In genomic region chr17:33647976-33648375, GRCh38 we compare ENCODE assay signal across 9 cellular contexts.
DNase-seq lines count a peak whose midpoint lies in the region; ATAC-seq, FAIRE-seq and TF ChIP-seq lines count a peak whose summit lies in the region.
"Had no signal": no experiment of that assay in that cellular context is flagged by ENCODE, and none has a peak within 500 bp of the region (broad histone marks: within the 10 kb centered on the region; RNA-seq: fewer than 3 reads in every experiment).

No MANE protein-coding gene starts in this region.

- peak; percentile 19 for DNase-seq in Daoy (ENCODE audit: low read depth)
- peak; percentile 26 for DNase-seq in MM.1S
- peak in 9 of 10 donors; percentile 27 to 71 (median 60) for DNase-seq in dorsolateral prefrontal cortex
- no peak for DNase-seq in activated CD8-positive, alpha-beta memory T cell treated with anti-CD3 and anti-CD28 coated beads for 24 hours
- DNase-seq in NCI-H146 (lab: John Stamatoyannopoulos, UW), result no peak
- no peak for DNase-seq in GM19239 (ENCODE audit: insufficient read length, low spot score)
- DNase-seq: activated naive CD4-positive, alpha-beta T cell treated with anti-CD3 and anti-CD28 coated beads, Interleukin-2, amount 50 U/mL, for 16 hours had no signal

- intact Hi-C loops in dorsolateral prefrontal cortex (cut with DNase I), result no loop called here

- no peaks in the 10 kb centered on the region for H3K36me3 Mint-ChIP-seq in nephron (ENCODE audit: low read depth)

- no peaks in the 10 kb centered on the region for H3K36me3 ChIP-seq in MM.1S (replicated peaks; ENCODE audit: insufficient read depth, low read length)

- no peak overlapping the region for H3K27ac ChIP-seq in MM.1S (ENCODE audit: low read length)
- H3K27ac ChIP-seq in dorsolateral prefrontal cortex, result no peak overlapping the region

- H3K79me2 ChIP-seq in MM.1S (ENCODE audit: low read length), result no peaks in the 10 kb centered on the region

- no peak overlapping the region for H3K27ac Mint-ChIP-seq in nephron

- H3K27me3 ChIP-seq in MM.1S (replicated peaks; ENCODE audit: insufficient read depth, low read length) (no peaks in the 10 kb centered on the region), dorsolateral prefrontal cortex (peaks cover 0 to 11% (median 0%) of the 10 kb centered on the region in 45 donors)

- H3K27me3 Mint-ChIP-seq in nephron (ENCODE audit: low read depth), result peaks cover 28% of the 10 kb centered on the region

- ATAC-seq in HG03342 (IDR thresholded peaks at IDR 0.05; ENCODE audit: unreplicated experiment), result no peak

- no peaks in the 10 kb centered on the region for H3K9me2 ChIP-seq in MM.1S (replicated peaks; ENCODE audit: insufficient read depth, low read length)

- H3K9me3 Mint-ChIP-seq in nephron, result no peaks in the 10 kb centered on the region

- H3K4me2 ChIP-seq in MM.1S (ENCODE audit: low read depth, low read length), result no peak overlapping the region

- H3K9ac ChIP-seq in MM.1S (ENCODE audit: low read length), result no peak overlapping the region

- H3K4me1 ChIP-seq in MM.1S (ENCODE audit: low read length), result no peaks in the 10 kb centered on the region

- H3K9me3 ChIP-seq in MM.1S (replicated peaks; ENCODE audit: insufficient read depth, low read length), result no peaks in the 10 kb centered on the region

- H3K4me3 Mint-ChIP-seq in nephron, result no peak overlapping the region

- H3K4me3 ChIP-seq in MM.1S (ENCODE audit: low read length) (no peak overlapping the region), dorsolateral prefrontal cortex (no peak overlapping the region)

- H3F3A ChIP-seq in MM.1S (ENCODE audit: insufficient read depth, low read length), result no peaks in the 10 kb centered on the region

- no peaks in the 10 kb centered on the region for H4K20me1 ChIP-seq in MM.1S (ENCODE audit: insufficient read depth, low read length)

- TF ChIP-seq CTCF in MM.1S (IDR thresholded peaks at IDR 0.05; ENCODE audit: low read length), result peak; percentile 51
- TF ChIP-seq CTCF in dorsolateral prefrontal cortex (IDR thresholded peaks at IDR 0.05 in 54 of 56, conservative IDR thresholded peaks at IDR 0.05 in 2 of 56; ENCODE audit: low read depth in 1 of 56, partially characterized antibody in 56 of 56), result peak; percentile 29 to 73 (median 62)
- TF ChIP-seq CTCF in nephron (IDR thresholded peaks at IDR 0.05; ENCODE audit: unreplicated experiment in 3 of 3), result peak; percentile 61 to 65 (median 65)

- no peak overlapping the region for H2AFZ ChIP-seq in MM.1S (ENCODE audit: low read length)

- H3K4me1 Mint-ChIP-seq in nephron, result peaks cover 5% of the 10 kb centered on the region

- FAIRE-seq in GM19239 (lab: Jason Lieb, UNC), result no peak

Comparison
In these comparisons a context has a peak if more than half of its experiments do, and no peak if none do; other contexts are left out.
1. DNase-seq: peak in Daoy (single experiment), MM.1S (single experiment) and dorsolateral prefrontal cortex (9 of 10); none in activated CD8-positive, alpha-beta memory T cell treated with anti-CD3 and anti-CD28 coated beads for 24 hours (single experiment), NCI-H146 (single experiment) and GM19239 (single experiment).
2. Peak in every context shown above with its lines, with median percentiles within 50 percentile points of each other: CTCF ChIP-seq.